Comparison of ENCODE assay signal across 1 cellular context in genomic region chr7:100655908-100656674, GRCh38.
TF ChIP-seq lines count a peak whose summit lies in the region.

ACTL6B (minus strand) TSS chr7:100656448; CDS start chr7:100656354, 94 bp downstream.

TF ChIP-seq in HepG2, 621 proteins besides CTCF, POLR2A, EP300 and RAD21 (continued from another document and continues in another):
- TF ChIP-seq ZNF563 (CRISPR knock-in tag; IDR thresholded peaks at IDR 0.05) (peak; percentile 98), HMGXB3 (CRISPR knock-in tag; IDR thresholded peaks at IDR 0.05; ENCODE audit: borderline replicate concordance) (peak; percentile 95), ZNF782 (CRISPR knock-in tag; IDR thresholded peaks at IDR 0.05; ENCODE audit: borderline replicate concordance) (0 out of 2 replicates have a peak, but pooled peaks have one; percentile 65), MIER2 (CRISPR knock-in tag; IDR thresholded peaks at IDR 0.05) (peak; percentile 97), THAP11 (CRISPR knock-in tag; IDR thresholded peaks at IDR 0.05) (peak; percentile 71), STAG1 (CRISPR knock-in tag; IDR thresholded peaks at IDR 0.05) (no peak), ZNF788 (CRISPR knock-in tag; IDR thresholded peaks at IDR 0.05; ENCODE audit: borderline replicate concordance) (0 out of 2 replicates have a peak, but pooled peaks have one; percentile 50), SAP130 (CRISPR knock-in tag; IDR thresholded peaks at IDR 0.05; ENCODE audit: low read depth) (peak; percentile 82), ZNF160 (CRISPR knock-in tag; IDR thresholded peaks at IDR 0.05) (0 out of 2 replicates have a peak, but pooled peaks have one; percentile 52), ZNF589 (CRISPR knock-in tag; conservative IDR thresholded peaks at IDR 0.05) (no peak; the same call in 1 of the 2 replicates), ELF4 (CRISPR knock-in tag; IDR thresholded peaks at IDR 0.05; ENCODE audit: borderline replicate concordance) (no peak), PHB2 (IDR thresholded peaks at IDR 0.05; ENCODE audit: partially characterized antibody) (no peak), HMG20A (CRISPR knock-in tag; IDR thresholded peaks at IDR 0.05; ENCODE audit: borderline replicate concordance) (no peak), ZNF768 (CRISPR knock-in tag; IDR thresholded peaks at IDR 0.05) (peak; percentile 40; the same call in 1 of the 2 replicates), TFDP1 (CRISPR knock-in tag; IDR thresholded peaks at IDR 0.05; ENCODE audit: borderline replicate concordance) (peak; percentile 47; the same call in 1 of the 2 replicates), REPIN1 (CRISPR knock-in tag; IDR thresholded peaks at IDR 0.05; ENCODE audit: borderline replicate concordance, low read depth) (0 out of 2 replicates have a peak, but pooled peaks have one; percentile 37), PHF5A (CRISPR knock-in tag; IDR thresholded peaks at IDR 0.05; ENCODE audit: low read depth, unreplicated experiment) (no peak), NR0B2 (CRISPR knock-in tag; IDR thresholded peaks at IDR 0.05) (peak; percentile 90), REXO4 (CRISPR knock-in tag; IDR thresholded peaks at IDR 0.05; ENCODE audit: borderline replicate concordance) (no peak), GTF3A (CRISPR knock-in tag; conservative IDR thresholded peaks at IDR 0.05) (no peak), ZNF234 (CRISPR knock-in tag; conservative IDR thresholded peaks at IDR 0.05) (no peak), ZNF614 (CRISPR knock-in tag; IDR thresholded peaks at IDR 0.05; ENCODE audit: borderline replicate concordance) (no peak), TSC22D2 (CRISPR knock-in tag; IDR thresholded peaks at IDR 0.05; ENCODE audit: borderline replicate concordance) (peak; percentile 95; the same call in 1 of the 2 replicates), HOXA7 (CRISPR knock-in tag; IDR thresholded peaks at IDR 0.05) (no peak), ZNF256 (CRISPR knock-in tag; conservative IDR thresholded peaks at IDR 0.05) (no peak), TFAP4 (IDR thresholded peaks at IDR 0.05; ENCODE audit: borderline replicate concordance, low read depth) (no peak), SRSF1 (optimal IDR thresholded peaks at IDR 0.05; ENCODE audit: low read depth, low read length) (no peak), ZNF101 (CRISPR knock-in tag; IDR thresholded peaks at IDR 0.05; ENCODE audit: borderline replicate concordance, low read depth) (no peak), MYPOP (CRISPR knock-in tag; IDR thresholded peaks at IDR 0.05) (no peak), CERS6 (CRISPR knock-in tag; IDR thresholded peaks at IDR 0.05) (no peak), ZNF10 (CRISPR knock-in tag; IDR thresholded peaks at IDR 0.05; ENCODE audit: borderline replicate concordance, low read depth) (no peak), ARNT2 (CRISPR knock-in tag; IDR thresholded peaks at IDR 0.05; ENCODE audit: low read depth) (peak; percentile 90), ZNF264 (CRISPR knock-in tag; IDR thresholded peaks at IDR 0.05) (no peak), ZNF460 (CRISPR knock-in tag; IDR thresholded peaks at IDR 0.05; ENCODE audit: borderline replicate concordance) (no peak), ZNF407 (CRISPR knock-in tag; IDR thresholded peaks at IDR 0.05; ENCODE audit: not compliant biosample characterization) (no peak), RBM22 (optimal IDR thresholded peaks at IDR 0.05; ENCODE audit: low read length) (no peak), CBX2 (IDR thresholded peaks at IDR 0.05; ENCODE audit: low read depth, low read length) (no peak), CBX2 (CRISPR knock-in tag; IDR thresholded peaks at IDR 0.05; ENCODE audit: low read depth) (no peak), ZNF569 (CRISPR knock-in tag; IDR thresholded peaks at IDR 0.05; ENCODE audit: borderline replicate concordance) (no peak), ATF4 (CRISPR knock-in tag; IDR thresholded peaks at IDR 0.05) (no peak), ZNF251 (CRISPR knock-in tag; IDR thresholded peaks at IDR 0.05) (no peak), NFKB2 (CRISPR knock-in tag; IDR thresholded peaks at IDR 0.05; ENCODE audit: borderline replicate concordance) (peak; percentile 89), POGK (CRISPR knock-in tag; conservative IDR thresholded peaks at IDR 0.05) (peak; percentile 89), CBFB (CRISPR knock-in tag; IDR thresholded peaks at IDR 0.05) (0 out of 2 replicates have a peak, but pooled peaks have one; percentile 46), ZNF207 (IDR thresholded peaks at IDR 0.05; ENCODE audit: borderline replicate concordance) (no peak)
